ENCODE assay signal across 8 cellular contexts in genomic region chr10:77710759-77711682, GRCh38.
DNase-seq lines count a peak whose midpoint lies in the region; ATAC-seq and TF ChIP-seq lines count a peak whose summit lies in the region.

No MANE protein-coding gene starts in this region.

- CTCF ChIA-PET in Panc1 (lab: Charles Lee), result interaction anchor here (0.6 to 3.0 kb wide), 20 partner anchors 13 to 545 kb away, joined by 3 to 13 read pairs (median 4); no protein-coding TSS in a partner anchor

- H3K27ac ChIP-seq in Panc1 (ENCODE audit: low read length) (no peak overlapping the region), substantia nigra (ENCODE audit: low read depth, low read length, poor library complexity, severe bottlenecking) (no peak overlapping the region)

- intact Hi-C loops in Panc1 (cut with micrococcal nuclease; ENCODE audit: unreplicated experiment), result loop anchor here (5.0 kb wide), 1 partner anchor 544 kb away; no protein-coding TSS in a partner anchor

- POLR2A ChIA-PET in Panc1 (lab: Charles Lee), result interaction anchor here (0.6 kb wide), 1 partner anchor 9 kb away, joined by 5 read pairs; no protein-coding TSS in a partner anchor

- TF ChIP-seq CTCF in Panc1 (IDR thresholded peaks at IDR 0.05), result peak; percentile 100

- peak; percentile 81 for ATAC-seq in GM21381 (IDR thresholded peaks at IDR 0.05; ENCODE audit: unreplicated experiment)
- ATAC-seq in Panc1, result peak; percentile 98

- no peaks in the 10 kb centered on the region for H3K9me3 ChIP-seq in Panc1 (ENCODE audit: control insufficient read depth, insufficient read depth, low read depth, low read length)

- in situ Hi-C loops in Panc1 (cut with HindIII; ENCODE audit: low pct_unique_long_range_greater_than_20kb, low sequenced_read_pairs), result no loop called here

- no TSS peak for BruUV-seq in Panc1 (replicated peaks; lab: Mats Ljungman, UMichigan)

- DNase-seq in D341Med (ENCODE audit: low spot score) (peak; percentile 88), HT1080 (ENCODE audit: low read depth) (peak; percentile 65), Panc1 (ENCODE audit: low read depth, low spot score) (peak; percentile 36), germinal center (ENCODE audit: low spot score) (peak; percentile 81), nucleus accumbens (lab: John Stamatoyannopoulos, UW) (peak in 51 of 56 donors; percentile 8 to 82 (median 47)), substantia nigra (lab: John Stamatoyannopoulos, UW) (peak in 45 of 49 donors; percentile 5 to 77 (median 47))
- DNase-seq in activated effector memory CD4-positive, alpha-beta T cell treated with anti-CD3 and anti-CD28 coated beads, Interleukin-2, amount 50 U/mL, for 16 hours, result peak; percentile 89

- H3K27me3 ChIP-seq in Panc1 (ENCODE audit: control insufficient read depth, insufficient read depth, low read length), result no peaks in the 10 kb centered on the region

- H3K36me3 ChIP-seq in Panc1 (ENCODE audit: control insufficient read depth, insufficient read depth, low read length), result no peaks in the 10 kb centered on the region

- H3K4me1 ChIP-seq in Panc1 (ENCODE audit: control insufficient read depth, insufficient read depth, low read length), result no peaks in the 10 kb centered on the region; the same call in 1 of the 2 replicates

- peak overlapping the region; percentile 28 to 42 for H3K4me3 ChIP-seq in Panc1 (ENCODE audit: low read depth in 2 of 2, low read length in 2 of 2)

Comparison
In these comparisons a context has a peak if more than half of its experiments do, and no peak if none do; other contexts are left out.
1. DNase-seq: peak in every context shown above with its lines; median percentile 89 in activated effector memory CD4-positive, alpha-beta T cell treated with anti-CD3 and anti-CD28 coated beads, Interleukin-2, amount 50 U/mL, for 16 hours; 88 in D341Med; 81 in germinal center; 65 in HT1080; 47 in nucleus accumbens; 47 in substantia nigra; 36 in Panc1.